8 cellular contexts compared by ENCODE assay signal in the genomic region with DNA sequence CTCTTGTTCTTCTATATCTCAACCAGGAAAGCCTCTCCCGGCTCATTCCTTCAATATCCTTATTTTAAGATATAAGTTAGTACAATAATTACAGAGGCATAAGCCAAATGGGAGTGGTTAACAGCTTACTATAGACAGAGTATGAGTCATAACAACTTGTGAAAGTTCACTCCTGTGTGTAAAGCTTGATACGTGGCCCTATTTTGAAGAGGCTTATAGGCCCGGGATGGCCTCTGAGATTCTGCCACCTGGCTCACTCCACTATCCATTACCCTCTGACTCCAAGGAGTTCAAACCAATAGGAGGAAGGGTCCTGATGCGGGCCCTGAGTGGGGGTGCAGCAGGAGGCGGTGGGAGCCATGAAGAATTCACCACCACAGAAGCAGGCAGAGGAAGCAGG. TPM values are rescaled to one million over a fixed set of nuclear protein-coding genes. Genes with fewer than 3 reads are reported as not detected.
DNase-seq lines count a peak whose midpoint lies in the region; ATAC-seq and TF ChIP-seq lines count a peak whose summit lies in the region.

No MANE protein-coding gene starts in this region.

- peak; percentile 78 for ATAC-seq in GM18517 (IDR thresholded peaks at IDR 0.05; ENCODE audit: unreplicated experiment)
- ATAC-seq in GM21825 (IDR thresholded peaks at IDR 0.05; ENCODE audit: unreplicated experiment), result peak; percentile 73

- no peaks in the 10 kb centered on the region for H3K27me3 ChIP-seq in esophagus squamous epithelium
- H3K27me3 ChIP-seq in thymus (ENCODE audit: control insufficient read depth, insufficient read depth), result no peaks in the 10 kb centered on the region

- peaks cover 13 to 90% (median 15%) of the 10 kb centered on the region in 3 donors for H3K36me3 ChIP-seq in esophagus squamous epithelium
- peaks cover 53% of the 10 kb centered on the region for H3K36me3 ChIP-seq in thymus (ENCODE audit: control insufficient read depth, insufficient read depth)

- TF ChIP-seq POLR2A in esophagus squamous epithelium (IDR thresholded peaks at IDR 0.05), result no peak

- peak; percentile 70 for DNase-seq in MV-4-11 (lab: John Stamatoyannopoulos, UW)
- no peak for DNase-seq in esophagus squamous epithelium (lab: John Stamatoyannopoulos, UW)
- DNase-seq in NCI-H187 treated with DMSO at 0.1 percent for 48 hours (lab: John Stamatoyannopoulos, UW), result no peak
- no peak for DNase-seq in HK-2 (ENCODE audit: unreplicated experiment)
- no peak for DNase-seq in activated CD4-positive, alpha-beta T cell treated with anti-CD3 and anti-CD28 coated beads, Interleukin-2, amount 50 U/mL, for 4 hours

- H3K4me3 ChIP-seq in esophagus squamous epithelium (no peak overlapping the region), thymus (ENCODE audit: low read length) (no peak overlapping the region)

- H3K9me3 ChIP-seq in esophagus squamous epithelium, result no peaks in the 10 kb centered on the region
- H3K9me3 ChIP-seq in thymus (ENCODE audit: control insufficient read depth), result no peaks in the 10 kb centered on the region

- TF ChIP-seq CTCF in esophagus squamous epithelium (IDR thresholded peaks at IDR 0.05), result no peak

- H3K27ac ChIP-seq in esophagus squamous epithelium (peak overlapping the region; percentile 57 to 80 (median 69)), thymus (ENCODE audit: low read depth) (peak overlapping the region; percentile 21)

- intact Hi-C loops in esophagus squamous epithelium (cut with DNase I), result no loop called here

- WGBS in esophagus squamous epithelium, 2 donors, result 30 to 32% methylated on average over 5 of the region's 5 CpGs
- 92% methylated on average over 5 of the region's 5 CpGs for WGBS in thymus

- H3K4me1 ChIP-seq in esophagus squamous epithelium (peaks cover 31 to 76% (median 41%) of the 10 kb centered on the region in 3 donors), thymus (ENCODE audit: control insufficient read depth, insufficient read depth, low read length) (peaks cover 11% of the 10 kb centered on the region)

RNA-seq across cellular contexts. Expression of gene B4GALT1, which starts 36.6 kb away (rescaled TPM):
- 10 to 100 TPM; 42.3 to 60.4 (median 47.9) TPM for total RNA-seq in esophagus squamous epithelium
- 37.1 TPM for polyA plus RNA-seq in thymus

RNA-seq across cellular contexts. Expression of gene SMU1, which starts 54.0 kb away (rescaled TPM):
- 10 to 100 TPM in 3 of 4 donors, 1 to 10 TPM in 1; 9.4 to 19.1 (median 13.6) TPM for total RNA-seq in esophagus squamous epithelium
- 14.9 TPM for polyA plus RNA-seq in thymus
